8 cellular contexts compared by ENCODE assay signal in genomic region chr10:26621889-26622681, GRCh38.
DNase-seq lines count a peak whose midpoint lies in the region; ATAC-seq and TF ChIP-seq lines count a peak whose summit lies in the region.

No MANE protein-coding gene starts in this region.

- no peak overlapping the region for H2AFZ ChIP-seq in IMR-90 (replicated peaks; ENCODE audit: low read length, poor library complexity)

- no peak overlapping the region for H3K56ac ChIP-seq in IMR-90 (ENCODE audit: extremely low read depth, insufficient read depth, low read length)

- H3K9me1 ChIP-seq in IMR-90 (ENCODE audit: insufficient read depth, low read length), result no peaks in the 10 kb centered on the region

- no peak overlapping the region for H2BK15ac ChIP-seq in IMR-90 (ENCODE audit: low read depth, low read length)

- ATAC-seq in GM18909 (IDR thresholded peaks at IDR 0.05; ENCODE audit: poor library complexity, unreplicated experiment) (peak; percentile 73), IMR-90 (ENCODE audit: low read depth) (0 out of 2 replicates have a peak, but pooled peaks have one; percentile 29), Right ventricle myocardium inferior (no peak), HG03108 (IDR thresholded peaks at IDR 0.05; ENCODE audit: unreplicated experiment) (no peak), HG03565 (IDR thresholded peaks at IDR 0.05; ENCODE audit: unreplicated experiment) (no peak)

- H3K79me1 ChIP-seq in IMR-90 (ENCODE audit: low read depth in 1 of 2, low read length in 2 of 2), result no peaks in the 10 kb centered on the region

- no peaks in the 10 kb centered on the region for H3K36me3 ChIP-seq in IMR-90 (ENCODE audit: control insufficient read depth, insufficient read depth, low read length)

- no peak overlapping the region for H3K14ac ChIP-seq in IMR-90 (replicated peaks; ENCODE audit: low read depth, low read length)

- no peak overlapping the region for H4K8ac ChIP-seq in IMR-90 (ENCODE audit: low read depth in 2 of 2, low read length in 2 of 2)

- no peak overlapping the region for H3K4ac ChIP-seq in IMR-90 (ENCODE audit: low read depth, low read length)

- no peak overlapping the region for H2AK5ac ChIP-seq in IMR-90 (ENCODE audit: low read depth, low read length)

- H2BK120ac ChIP-seq in IMR-90 (ENCODE audit: low read depth, low read length), result no peak overlapping the region

- H3K4me3 ChIP-seq in IMR-90 (ENCODE audit: insufficient read depth, low read depth, low read length), result no peak overlapping the region

- in situ Hi-C loops in IMR-90 (cut with MboI; ENCODE audit: low sequenced_read_pairs), result no loop called here

- CTCF ChIA-PET in IMR-90 (lab: Yijun Ruan, JAX), result no interaction called here

- H3K9ac ChIP-seq in IMR-90 (ENCODE audit: low read depth, low read length), result no peak overlapping the region

- no peaks in the 10 kb centered on the region for H3K4me1 ChIP-seq in IMR-90 (ENCODE audit: control insufficient read depth, insufficient read depth, low read length)

- TF ChIP-seq CTCF in IMR-90 (conservative IDR thresholded peaks at IDR 0.05; ENCODE audit: low read depth, low read length), result no peak

- DNase-seq in IMR-90, result peak; percentile 0
- DNase-seq in activated T-cell treated with anti-CD3 and anti-CD28 coated beads for 24 hours (ENCODE audit: low read depth), result peak; percentile 11
- peak; percentile 88 for DNase-seq in Right ventricle myocardium inferior (ENCODE audit: missing footprints)
- DNase-seq in posterior vena cava (ENCODE audit: low spot score), result peak; percentile 85
- no peak for DNase-seq in NCI-H2196 (lab: John Stamatoyannopoulos, UW; ENCODE audit: unreplicated experiment)

- TF ChIP-seq RAD21 in IMR-90 (IDR thresholded peaks at IDR 0.05; ENCODE audit: low read length), result no peak

- H3K9me3 ChIP-seq in IMR-90 (ENCODE audit: control insufficient read depth, insufficient read depth, low read length), result no peaks in the 10 kb centered on the region

- no peaks in the 10 kb centered on the region for H4K20me1 ChIP-seq in IMR-90 (ENCODE audit: insufficient read depth, low read length)

- H4K5ac ChIP-seq in IMR-90 (ENCODE audit: low read depth, low read length), result no peak overlapping the region

- H3K4me2 ChIP-seq in IMR-90 (ENCODE audit: low read depth, low read length), result no peak overlapping the region

- BruUV-seq in IMR-90 (replicated peaks; lab: Mats Ljungman, UMichigan), result no TSS peak

- dilution Hi-C loops in IMR-90 (cut with HindIII; ENCODE audit: low sequenced_read_pairs, unreplicated experiment), result no loop called here

- WGBS in IMR-90 (ENCODE audit: extremely low coverage in 2 of 2, insufficient read length in 1 of 2), 2 experiments, result 0% methylated on average over 4 of the region's 47 CpGs; no CpG with 5 or more reads in 1 of the 2 experiments

- intact Hi-C loops in IMR-90 (cut with micrococcal nuclease) (no loop called here), Right ventricle myocardium inferior (cut with DNase I) (no loop called here), posterior vena cava (cut with DNase I) (no loop called here)

- H4K91ac ChIP-seq in IMR-90 (ENCODE audit: insufficient read depth, low read depth, low read length), result no peak overlapping the region

- H3K27me3 ChIP-seq in IMR-90 (ENCODE audit: control insufficient read depth, insufficient read depth, low read length), result no peaks in the 10 kb centered on the region; the same call in 1 of the 2 replicates

- no peak overlapping the region for H2AK9ac ChIP-seq in IMR-90 (replicated peaks; ENCODE audit: low read depth, low read length, poor library complexity)

- H3K18ac ChIP-seq in IMR-90 (ENCODE audit: low read depth, low read length), result no peak overlapping the region

- TF ChIP-seq POLR2A in IMR-90 (IDR thresholded peaks at IDR 0.05; ENCODE audit: low read depth, low read length), result no peak

- no peak overlapping the region for H3K27ac ChIP-seq in IMR-90 (ENCODE audit: insufficient read depth, low read length)

- no peak overlapping the region for H2BK5ac ChIP-seq in IMR-90 (ENCODE audit: low read depth, low read length, poor library complexity, severe bottlenecking)

- POLR2A ChIA-PET in IMR-90 (lab: Charles Lee; ENCODE audit: unreplicated experiment), result no interaction called here

- H3K23ac ChIP-seq in IMR-90 (ENCODE audit: low read depth, low read length), result no peak overlapping the region

- no peak overlapping the region for H2BK20ac ChIP-seq in IMR-90 (ENCODE audit: low read depth, low read length)

TF ChIP-seq in IMR-90, 13 proteins besides CTCF, POLR2A, EP300 and RAD21:
- TF ChIP-seq NFE2L2 (IDR thresholded peaks at IDR 0.05; ENCODE audit: low read depth, low read length), result no peak
- no peak for TF ChIP-seq RCOR1 (IDR thresholded peaks at IDR 0.05; ENCODE audit: insufficient replicate concordance, low read length)
- no peak for TF ChIP-seq SMC3 (IDR thresholded peaks at IDR 0.05; ENCODE audit: low read depth, low read length)
- no peak for TF ChIP-seq MXI1 (IDR thresholded peaks at IDR 0.05; ENCODE audit: borderline replicate concordance, low read depth, low read length)
- TF ChIP-seq MAZ (IDR thresholded peaks at IDR 0.05; ENCODE audit: borderline replicate concordance, low read depth, low read length), result no peak
- no peak for TF ChIP-seq USF2 (IDR thresholded peaks at IDR 0.05; ENCODE audit: low read depth, low read length)
- TF ChIP-seq FOS (IDR thresholded peaks at IDR 0.05; ENCODE audit: low read depth, low read length), result no peak
- no peak for TF ChIP-seq CEBPB (IDR thresholded peaks at IDR 0.05; ENCODE audit: low read depth, low read length)
- TF ChIP-seq BHLHE40 (IDR thresholded peaks at IDR 0.05; ENCODE audit: low read depth, low read length), result no peak

Comparison
In these comparisons a context has a peak if more than half of its experiments do, and no peak if none do; other contexts are left out.
1. ATAC-seq: peak in GM18909 (single experiment) and IMR-90 (single experiment); none in Right ventricle myocardium inferior (single experiment), HG03108 (single experiment) and HG03565 (single experiment).